Comparison of ENCODE assay signal across 8 cellular contexts in the genomic region with DNA sequence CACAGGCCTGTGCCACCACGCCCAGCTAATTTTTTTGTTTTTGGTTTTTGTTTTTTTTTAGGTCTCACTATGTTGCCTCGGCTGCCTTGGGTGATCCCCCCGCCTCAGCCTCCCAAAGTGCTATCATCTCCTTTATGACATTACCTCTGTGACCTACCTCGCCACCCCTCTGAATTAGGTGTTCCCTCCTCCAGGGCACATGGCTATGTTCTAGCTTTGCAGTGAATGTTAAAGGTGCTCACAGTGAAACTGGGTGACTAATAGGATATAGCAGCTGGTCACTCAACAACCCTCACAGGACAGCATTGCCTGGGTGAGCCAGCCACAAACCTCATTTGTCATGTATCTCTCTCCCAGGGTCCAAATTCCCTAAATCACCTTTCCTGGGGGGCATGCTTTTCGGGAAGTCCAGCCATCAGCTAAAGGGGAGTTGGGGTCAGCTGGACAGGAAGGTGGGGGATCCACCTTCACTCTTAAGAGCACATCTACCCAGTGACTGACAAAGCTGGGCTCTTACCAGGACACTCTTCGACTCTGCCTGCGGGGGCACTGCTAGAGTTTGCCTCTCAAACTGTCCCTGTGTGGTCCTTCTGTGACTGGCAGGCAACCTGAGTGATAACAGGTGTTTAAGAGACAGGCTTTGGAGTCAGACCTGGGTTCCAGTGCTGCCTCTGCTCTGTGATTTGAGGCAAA. TPM values are rescaled to one million over a fixed set of nuclear protein-coding genes. Genes with fewer than 3 reads are reported as not detected.
DNase-seq lines count a peak whose midpoint lies in the region; ATAC-seq, FAIRE-seq and TF ChIP-seq lines count a peak whose summit lies in the region.

No MANE protein-coding gene starts in this region.

- CTCF ChIA-PET in HEK293 (lab: Yijun Ruan, JAX), result interaction anchor here (0.7 to 1.1 kb wide), 4 partner anchors 12 to 931 kb away, joined by 3 to 7 read pairs (median 4); no protein-coding TSS in a partner anchor

- H3K4me3 ChIP-seq in HEK293 (ENCODE audit: low read depth, low read length) (no peak overlapping the region), endodermal cell (ENCODE audit: low read length) (no peak overlapping the region), pancreas (no peak overlapping the region)

- H3K4me1 ChIP-seq in HEK293 (ENCODE audit: control insufficient read depth, insufficient read depth, low read length) (peaks cover 6% of the 10 kb centered on the region; the same call in 1 of the 2 replicates), endodermal cell (ENCODE audit: control insufficient read depth, insufficient read depth, low read length) (peaks cover 3% of the 10 kb centered on the region), pancreas (peaks cover 0 to 13% (median 5%) of the 10 kb centered on the region in 3 donors)

- H3K27me3 ChIP-seq in endodermal cell (ENCODE audit: control insufficient read depth, insufficient read depth, low read length, poor library complexity, severe bottlenecking) (peaks cover 6% of the 10 kb centered on the region), pancreas (no peaks in the 10 kb centered on the region)

- TF ChIP-seq CTCF in HEK293 (tag by site-specific recombination; IDR thresholded peaks at IDR 0.05) (no peak), endodermal cell (conservative IDR thresholded peaks at IDR 0.05) (peak; percentile 67), pancreas (IDR thresholded peaks at IDR 0.05) (no peak)

- intact Hi-C loops in pancreas (cut with DNase I), result no loop called here

- H3K27me3 Mint-ChIP-seq in endodermal cell (ENCODE audit: insufficient read depth), result peaks cover 17% of the 10 kb centered on the region

- no peak for FAIRE-seq in pancreas (lab: Jason Lieb, UNC)

- peak overlapping the region; percentile 34; the same call in 1 of the 2 replicates for H3K27ac ChIP-seq in HEK293 (ENCODE audit: extremely low read depth, low read depth, low read length)
- H3K27ac ChIP-seq in endodermal cell (ENCODE audit: low read depth, low read length), result no peak overlapping the region
- H3K27ac ChIP-seq in pancreas, result peak overlapping the region; percentile 86 to 96 (median 94)

- H3K36me3 ChIP-seq in HEK293 (ENCODE audit: control insufficient read depth in 2 of 2, insufficient read depth in 1 of 2, low read length in 2 of 2) (peaks cover 13 to 80% of the 10 kb centered on the region in 2 experiments), endodermal cell (ENCODE audit: control insufficient read depth, insufficient read depth, low read length) (peaks cover 47% of the 10 kb centered on the region), pancreas (peaks cover 0 to 24% (median 23%) of the 10 kb centered on the region in 3 donors)

- no peaks in the 10 kb centered on the region for H3K9me3 Mint-ChIP-seq in endodermal cell

- POLR2A ChIA-PET in HEK293 (lab: Yijun Ruan, JAX), result interaction anchor here (0.8 to 3.6 kb wide), 4 partner anchors 12 to 124 kb away, joined by 4 to 18 read pairs (median 4); partner anchors contain the start of genes ARPC4 and TADA3

- WGBS in endodermal cell (ENCODE audit: insufficient coverage in 1 of 2, insufficient read length in 1 of 2), 2 experiments, result 57 to 74% methylated on average over 4 to 7 of the region's 7 CpGs
- 78 to 84% methylated on average over 7 of the region's 7 CpGs for WGBS in pancreas, 2 donors

- no peak overlapping the region for H3K4me3 Mint-ChIP-seq in endodermal cell

- H3K4me1 Mint-ChIP-seq in endodermal cell, result peaks cover 8% of the 10 kb centered on the region

- H3K36me3 Mint-ChIP-seq in endodermal cell (ENCODE audit: low read depth), result peaks cover 40% of the 10 kb centered on the region

- ATAC-seq in pancreas, result peak in 2 of 4 donors; percentile 8 to 18

- peak overlapping the region; percentile 50 for H3K27ac Mint-ChIP-seq in endodermal cell

- peak in 2 of 3 experiments; percentile 10 to 34 for DNase-seq in NCI-H1417 (lab: John Stamatoyannopoulos, UW)
- DNase-seq in NCI-H1417 treated with DMSO at 0.1 percent for 48 hours (lab: John Stamatoyannopoulos, UW), result no peak
- peak; percentile 6 for DNase-seq in NCI-H2196 treated with DMSO at 0.1 percent for 48 hours (lab: John Stamatoyannopoulos, UW; ENCODE audit: unreplicated experiment)
- peak; percentile 43 to 57 for DNase-seq in activated CD4-positive, alpha-beta T cell treated with anti-CD3 and anti-CD28 coated beads, Interleukin-2, amount 50 U/mL, for 48 hours
- DNase-seq in endodermal cell, result peak; percentile 85
- DNase-seq in pancreas, result no peak
- no peak for DNase-seq in amniotic stem cell (lab: John Stamatoyannopoulos, UW)

- H3K9ac ChIP-seq in endodermal cell (ENCODE audit: extremely low read depth, low read length, poor library complexity, severe bottlenecking), result no peak overlapping the region

- H3K9me3 ChIP-seq in HEK293 (ENCODE audit: control insufficient read depth, insufficient read depth, low read depth, low read length), result no peaks in the 10 kb centered on the region
- no peaks in the 10 kb centered on the region for H3K9me3 ChIP-seq in endodermal cell (ENCODE audit: control insufficient read depth, low read length)
- no peaks in the 10 kb centered on the region for H3K9me3 ChIP-seq in pancreas

TF ChIP-seq in HEK293, 187 proteins besides CTCF, POLR2A, EP300 and RAD21:
- TF ChIP-seq ZNF529 (tag by site-specific recombination; IDR thresholded peaks at IDR 0.05; ENCODE audit: insufficient replicate concordance) (no peak), ZNF341 (tag by site-specific recombination; IDR thresholded peaks at IDR 0.05; ENCODE audit: low read depth) (peak; percentile 16; the same call in 1 of the 2 replicates), ZNF394 (tag by site-specific recombination; IDR thresholded peaks at IDR 0.05; ENCODE audit: borderline replicate concordance) (peak; percentile 81; the same call in 1 of the 2 replicates), OSR2 (tag by site-specific recombination; IDR thresholded peaks at IDR 0.05) (0 out of 2 replicates have a peak, but pooled peaks have one; percentile 7), ZNF544 (tag by site-specific recombination; IDR thresholded peaks at IDR 0.05) (no peak), PRDM1 (tag by site-specific recombination; IDR thresholded peaks at IDR 0.05) (0 out of 2 replicates have a peak, but pooled peaks have one; percentile 26), SCRT2 (tag by site-specific recombination; IDR thresholded peaks at IDR 0.05) (peak; percentile 91), GLIS1 (tag by site-specific recombination; IDR thresholded peaks at IDR 0.05) (peak; percentile 89), SCRT1 (tag by site-specific recombination; IDR thresholded peaks at IDR 0.05; ENCODE audit: borderline replicate concordance) (peak; percentile 46; the same call in 1 of the 2 replicates)
- TF ChIP-seq, protein P1, sequence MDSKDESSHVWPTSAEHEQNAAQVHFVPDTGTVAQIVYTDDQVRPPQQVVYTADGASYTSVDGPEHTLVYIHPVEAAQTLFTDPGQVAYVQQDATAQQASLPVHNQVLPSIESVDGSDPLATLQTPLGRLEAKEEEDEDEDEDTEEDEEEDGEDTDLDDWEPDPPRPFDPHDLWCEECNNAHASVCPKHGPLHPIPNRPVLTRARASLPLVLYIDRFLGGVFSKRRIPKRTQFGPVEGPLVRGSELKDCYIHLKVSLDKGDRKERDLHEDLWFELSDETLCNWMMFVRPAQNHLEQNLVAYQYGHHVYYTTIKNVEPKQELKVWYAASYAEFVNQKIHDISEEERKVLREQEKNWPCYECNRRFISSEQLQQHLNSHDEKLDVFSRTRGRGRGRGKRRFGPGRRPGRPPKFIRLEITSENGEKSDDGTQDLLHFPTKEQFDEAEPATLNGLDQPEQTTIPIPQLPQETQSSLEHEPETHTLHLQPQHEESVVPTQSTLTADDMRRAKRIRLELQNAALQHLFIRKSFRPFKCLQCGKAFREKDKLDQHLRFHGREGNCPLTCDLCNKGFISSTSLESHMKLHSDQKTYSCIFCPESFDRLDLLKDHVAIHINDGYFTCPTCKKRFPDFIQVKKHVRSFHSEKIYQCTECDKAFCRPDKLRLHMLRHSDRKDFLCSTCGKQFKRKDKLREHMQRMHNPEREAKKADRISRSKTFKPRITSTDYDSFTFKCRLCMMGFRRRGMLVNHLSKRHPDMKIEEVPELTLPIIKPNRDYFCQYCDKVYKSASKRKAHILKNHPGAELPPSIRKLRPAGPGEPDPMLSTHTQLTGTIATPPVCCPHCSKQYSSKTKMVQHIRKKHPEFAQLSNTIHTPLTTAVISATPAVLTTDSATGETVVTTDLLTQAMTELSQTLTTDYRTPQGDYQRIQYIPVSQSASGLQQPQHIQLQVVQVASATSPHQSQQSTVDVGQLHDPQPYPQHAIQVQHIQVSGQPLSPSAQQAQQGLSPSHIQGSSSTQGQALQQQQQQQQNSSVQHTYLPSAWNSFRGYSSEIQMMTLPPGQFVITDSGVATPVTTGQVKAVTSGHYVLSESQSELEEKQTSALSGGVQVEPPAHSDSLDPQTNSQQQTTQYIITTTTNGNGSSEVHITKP (tag by site-specific recombination; IDR thresholded peaks at IDR 0.05), result peak; percentile 47; the same call in 1 of the 2 replicates
TF ChIP-seq in HEK293: peak in this region for 8.

RNA-seq across cellular contexts. Expression of gene TTLL3, which starts 1.6 kb away (rescaled TPM):
- total RNA-seq in endodermal cell (10 to 100 TPM; 21.6 to 35.0 TPM), pancreas (10 to 100 TPM in 5 of 6 donors, 1 to 10 TPM in 1; 9.2 to 30.8 (median 17.5) TPM)
- polyA plus RNA-seq in endodermal cell (2013, experiment 1 of 2), result 32.0 TPM
- 27.1 TPM for polyA plus RNA-seq in endodermal cell (2013, experiment 2 of 2)
- polyA plus RNA-seq in pancreas, result 100 to 1,000 TPM in 1 of 2 donors, 10 to 100 TPM in 1; 77.6 to 104 TPM

RNA-seq across cellular contexts. Expression of gene ARPC4, which starts 15.6 kb away (rescaled TPM):
- total RNA-seq in endodermal cell, result 100 to 1,000 TPM; 150 to 153 TPM
- 114 TPM for polyA plus RNA-seq in endodermal cell (2013, experiment 1 of 2)
- 116 TPM for polyA plus RNA-seq in endodermal cell (2013, experiment 2 of 2)
- total RNA-seq in pancreas, result 10 to 100 TPM; 39.5 to 72.6 (median 53.1) TPM
- polyA plus RNA-seq in pancreas, result 10 to 100 TPM; 35.0 to 44.7 TPM

RNA-seq across cellular contexts. Expression of gene TADA3, which starts 16.2 kb away (rescaled TPM):
- total RNA-seq in endodermal cell (10 to 100 TPM; 52.4 to 62.0 TPM), pancreas (10 to 100 TPM; 13.2 to 28.0 (median 18.4) TPM)
- 84.8 TPM for polyA plus RNA-seq in endodermal cell (2013, experiment 1 of 2)
- 74.3 TPM for polyA plus RNA-seq in endodermal cell (2013, experiment 2 of 2)
- 10 to 100 TPM; 22.0 to 29.1 TPM for polyA plus RNA-seq in pancreas

RNA-seq across cellular contexts. Expression of gene RPUSD3, which starts 35.3 kb away (rescaled TPM):
- 10 to 100 TPM; 56.9 to 67.1 TPM for total RNA-seq in endodermal cell
- 52.2 TPM for polyA plus RNA-seq in endodermal cell (2013, experiment 1 of 2)
- 47.5 TPM for polyA plus RNA-seq in endodermal cell (2013, experiment 2 of 2)
- total RNA-seq in pancreas, result 10 to 100 TPM; 12.4 to 19.1 (median 14.5) TPM
- polyA plus RNA-seq in pancreas, result 10 to 100 TPM; 20.4 to 20.6 TPM

RNA-seq across cellular contexts. Expression of gene CAMK1, which starts 38.7 kb away (rescaled TPM):
- total RNA-seq in endodermal cell (10 to 100 TPM; 10.1 to 13.3 TPM), pancreas (10 to 100 TPM in 1 of 6 donors, 1 to 10 TPM in 5; 2.0 to 12.8 (median 4.4) TPM)
- polyA plus RNA-seq in endodermal cell (2013, experiment 1 of 2), result 13.6 TPM
- 14.6 TPM for polyA plus RNA-seq in endodermal cell (2013, experiment 2 of 2)
- polyA plus RNA-seq in pancreas, result 10 to 100 TPM; 20.5 to 23.7 TPM

Comparison
In these comparisons a context has a peak if more than half of its experiments do, and no peak if none do; other contexts are left out.
1. DNase-seq: peak in NCI-H1417 (2 of 3), NCI-H2196 treated with DMSO at 0.1 percent for 48 hours (single experiment), activated CD4-positive, alpha-beta T cell treated with anti-CD3 and anti-CD28 coated beads, Interleukin-2, amount 50 U/mL, for 48 hours (2 of 2) and endodermal cell (single experiment); none in NCI-H1417 treated with DMSO at 0.1 percent for 48 hours (single experiment), pancreas (0 of 6) and amniotic stem cell (single experiment).